In the genomic region with DNA sequence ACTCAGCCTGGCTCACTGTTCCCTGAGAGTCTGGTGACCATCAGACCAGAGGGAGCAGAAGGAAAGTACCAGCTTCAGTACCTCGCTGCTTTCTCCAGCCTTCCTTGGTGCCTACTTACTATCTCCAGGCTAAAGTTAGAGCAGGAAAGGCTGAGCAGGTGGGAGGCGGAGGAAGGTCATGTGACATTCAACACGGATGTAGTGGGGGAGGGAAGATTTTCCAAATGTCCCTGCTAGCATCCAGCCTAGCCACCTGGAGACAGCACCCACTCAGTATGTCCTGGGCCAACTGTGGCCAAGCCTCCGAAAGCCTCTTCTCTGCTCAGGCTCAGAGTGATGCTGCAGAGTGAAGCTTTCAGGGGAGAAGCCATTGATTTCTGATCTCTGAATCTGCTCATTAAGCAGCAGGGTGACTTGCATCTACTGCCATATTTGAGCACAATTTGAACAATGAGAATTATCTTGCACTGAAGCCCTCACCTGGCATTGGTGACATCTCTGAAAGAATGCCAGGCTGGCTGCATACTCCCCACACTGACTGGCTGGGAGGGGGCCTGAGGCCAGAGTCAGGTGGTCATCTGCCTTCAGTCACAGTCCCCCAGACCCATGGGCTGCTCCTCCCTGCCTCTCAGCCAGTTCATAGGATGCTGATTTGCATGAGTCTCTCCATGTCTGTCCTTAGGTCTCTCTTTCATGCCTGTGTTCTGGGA, we compare ENCODE assay signal across 20 cellular contexts.
"Had no signal": no experiment of that assay in that cellular context is flagged by ENCODE, and none has a peak within 500 bp of the region (broad histone marks: within the 10 kb centered on the region; RNA-seq: fewer than 3 reads in every experiment).

No MANE protein-coding gene starts in this region.

- H3K27me3 ChIP-seq: body of pancreas, heart left ventricle, thyroid gland had no signal

- H3K4me1 ChIP-seq: body of pancreas, thyroid gland had no signal

- H3K36me3 ChIP-seq: heart left ventricle, neutrophil, thyroid gland had no signal

- ATAC-seq: activated CD8-positive, alpha-beta T cell treated with anti-CD3 and anti-CD28 coated beads, Interleukin-2, amount 10 ng/mL, durations not matched to agents 7 days and 5 days; activated T-cell treated with anti-CD3 and anti-CD28 coated beads, Interleukin-2, amount 50 U/mL, for 72 hours; body of pancreas; effector memory CD8-positive, alpha-beta T cell; stimulated activated naive B cell treated with anti-CD40 and anti-IgM and Interleukin-4, amounts not matched to agents 10 μg/mL and 1 μg/mL and 100 μg/mL, for 72 hours had no signal

- H3K4me3 ChIP-seq: body of pancreas, heart left ventricle, thyroid gland had no signal

- H3K9me3 ChIP-seq: body of pancreas, heart left ventricle, neutrophil, thyroid gland had no signal

- H3K4me1 Mint-ChIP-seq: activated B cell treated with CpG ODN at 0.5 μM for 24 hours; central memory CD8-positive, alpha-beta T cell; stimulated activated naive B cell treated with anti-CD40 and anti-IgM and Interleukin-4, amounts not matched to agents 10 μg/mL and 1 μg/mL and 100 μg/mL, for 72 hours had no signal

- H3K36me3 Mint-ChIP-seq: activated naive CD8-positive, alpha-beta T cell treated with anti-CD3 and anti-CD28 coated beads for 36 hours; naive B cell; stimulated activated naive B cell treated with anti-CD40 and anti-IgM and Interleukin-4, amounts not matched to agents 10 μg/mL and 1 μg/mL and 100 μg/mL, for 72 hours had no signal

- H3K4me3 Mint-ChIP-seq: activated B cell treated with CpG ODN at 0.5 μM for 24 hours; activated CD4-positive, alpha-beta T cell treated with anti-CD3 and anti-CD28 coated beads, Interleukin-2, amount 10 ng/mL, durations not matched to agents 24 days and 14 days; activated CD8-positive, alpha-beta T cell treated with anti-CD3 and anti-CD28 coated beads, Interleukin-2, amount 10 ng/mL, durations not matched to agents 7 days and 5 days; activated naive CD8-positive, alpha-beta T cell treated with anti-CD3 and anti-CD28 coated beads for 36 hours; activated T-cell treated with anti-CD3 and anti-CD28 coated beads, Interleukin-2, amount 50 U/mL, for 72 hours; central memory CD8-positive, alpha-beta T cell; effector memory CD8-positive, alpha-beta T cell; naive B cell; stimulated activated naive B cell treated with anti-CD40 and anti-IgM and Interleukin-4, amounts not matched to agents 10 μg/mL and 1 μg/mL and 100 μg/mL, for 72 hours had no signal

- DNase-seq: activated B cell treated with CpG ODN at 0.5 μM for 24 hours; activated CD4-positive, alpha-beta T cell treated with anti-CD3 and anti-CD28 coated beads, Interleukin-2, amount 10 ng/mL, durations not matched to agents 24 days and 14 days; activated CD8-positive, alpha-beta memory T cell treated with anti-CD3 and anti-CD28 coated beads, Interleukin-2, amount 50 U/mL, for 48 hours; activated CD8-positive, alpha-beta T cell treated with anti-CD3 and anti-CD28 coated beads, Interleukin-2, amount 10 ng/mL, durations not matched to agents 7 days and 5 days; activated gamma-delta T cell; activated naive CD8-positive, alpha-beta T cell treated with anti-CD3 and anti-CD28 coated beads for 36 hours; activated T-cell treated with anti-CD3 and anti-CD28 coated beads, Interleukin-2, amount 50 U/mL, for 72 hours; amygdala; body of pancreas; effector memory CD8-positive, alpha-beta T cell; heart left ventricle; mammary epithelial cell; naive B cell; stimulated activated CD4-positive, alpha-beta T cell treated with anti-CD3 and anti-CD28 coated beads, Interleukin-2, amount 100 ng/mL, for 48 hours; stimulated activated naive B cell treated with anti-CD40 and anti-IgM and Interleukin-4, amounts not matched to agents 10 μg/mL and 1 μg/mL and 100 μg/mL, for 72 hours; thyroid gland had no signal

- H3K27ac Mint-ChIP-seq: activated B cell treated with CpG ODN at 0.5 μM for 24 hours; activated CD4-positive, alpha-beta T cell treated with anti-CD3 and anti-CD28 coated beads, Interleukin-2, amount 10 ng/mL, durations not matched to agents 24 days and 14 days; activated CD8-positive, alpha-beta T cell treated with anti-CD3 and anti-CD28 coated beads, Interleukin-2, amount 10 ng/mL, durations not matched to agents 7 days and 5 days; activated naive CD8-positive, alpha-beta T cell treated with anti-CD3 and anti-CD28 coated beads for 36 hours; activated T-cell treated with anti-CD3 and anti-CD28 coated beads, Interleukin-2, amount 50 U/mL, for 72 hours; effector memory CD8-positive, alpha-beta T cell; stimulated activated naive B cell treated with anti-CD40 and anti-IgM and Interleukin-4, amounts not matched to agents 10 μg/mL and 1 μg/mL and 100 μg/mL, for 72 hours had no signal

- H3K27ac ChIP-seq: body of pancreas, epithelial cell of prostate, neutrophil, parathyroid adenoma, thyroid gland had no signal
